ENCODE assay signal across 8 cellular contexts in the genomic region with DNA sequence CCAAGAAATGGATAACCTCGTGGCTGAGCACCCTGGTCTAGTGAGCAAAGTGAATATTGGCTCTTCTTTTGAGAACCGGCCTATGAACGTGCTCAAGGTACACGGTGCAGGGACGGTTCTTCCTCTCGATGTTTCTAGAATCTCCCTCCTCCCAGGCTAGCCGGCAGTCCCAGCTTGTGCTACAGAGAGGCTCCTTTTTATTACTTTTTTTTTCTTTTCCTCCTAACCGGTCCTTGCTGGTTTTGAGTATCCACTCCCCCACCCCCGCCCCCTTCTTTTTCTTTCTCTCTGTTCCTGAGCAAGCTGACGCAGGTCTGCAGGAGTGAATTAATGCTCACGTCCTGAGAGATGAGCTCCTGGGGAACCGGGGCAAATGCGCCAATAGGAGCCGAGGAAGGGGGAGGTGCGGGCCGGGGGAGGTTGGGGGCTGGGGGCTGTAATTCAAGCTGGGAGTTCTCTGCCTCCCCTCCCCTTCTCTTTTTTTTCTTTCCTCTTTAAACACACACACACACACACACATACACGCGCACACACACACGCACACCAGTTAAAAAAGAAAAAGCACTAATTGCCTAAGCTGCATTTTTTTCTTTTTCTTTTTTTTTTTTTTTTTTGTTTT. TPM values are rescaled to one million over a fixed set of nuclear protein-coding genes. Genes with fewer than 3 reads are reported as not detected.
DNase-seq lines count a peak whose midpoint lies in the region; ATAC-seq lines count a peak whose summit lies in the region.

No MANE protein-coding gene starts in this region.

- H3K36me3 Mint-ChIP-seq in activated T-cell treated with anti-CD3 and anti-CD28 coated beads, Interleukin-2, amount 50 U/mL, for 72 hours (ENCODE audit: insufficient read depth in 2 of 2) = no peaks in the 10 kb centered on the region

- DNase-seq in Ammon's horn (ENCODE audit: low spot score) (peak; percentile 52), NCI-H1092 treated with DMSO at 0.1 percent for 48 hours (lab: John Stamatoyannopoulos, UW) (peak; percentile 97), iPS DF 6.9 (ENCODE audit: low read depth, low spot score) (peak; percentile 82), putamen (ENCODE audit: low spot score) (no peak)
- no peak for DNase-seq in activated T-cell treated with anti-CD3 and anti-CD28 coated beads, Interleukin-2, amount 50 U/mL, for 72 hours

- peaks cover 26% of the 10 kb centered on the region for H3K4me1 Mint-ChIP-seq in activated T-cell treated with anti-CD3 and anti-CD28 coated beads, Interleukin-2, amount 50 U/mL, for 72 hours (ENCODE audit: low read depth)

- no peak overlapping the region for H3K4me3 ChIP-seq in iPS DF 6.9 (ENCODE audit: low read length)
- H3K4me3 ChIP-seq in stomach smooth muscle (ENCODE audit: low read length in 2 of 2) = peak overlapping the region; percentile 53 to 59

- peak overlapping the region; percentile 40 to 60 for H3K9ac ChIP-seq in stomach smooth muscle (ENCODE audit: low read length in 2 of 2)

- no peaks in the 10 kb centered on the region for H3K9me3 ChIP-seq in iPS DF 6.9 (ENCODE audit: control insufficient read depth, insufficient read depth, low read length)
- no peaks in the 10 kb centered on the region for H3K9me3 ChIP-seq in stomach smooth muscle (ENCODE audit: control insufficient read depth in 2 of 2, low read length in 2 of 2)

- peaks cover 8% of the 10 kb centered on the region for H3K27me3 Mint-ChIP-seq in activated T-cell treated with anti-CD3 and anti-CD28 coated beads, Interleukin-2, amount 50 U/mL, for 72 hours (ENCODE audit: low read depth)

- no peaks in the 10 kb centered on the region for H3K9me3 Mint-ChIP-seq in activated T-cell treated with anti-CD3 and anti-CD28 coated beads, Interleukin-2, amount 50 U/mL, for 72 hours

- ATAC-seq in activated T-cell treated with anti-CD3 and anti-CD28 coated beads, Interleukin-2, amount 50 U/mL, for 72 hours (replicated peaks in 1 of 2) = no peak
- ATAC-seq in HG02973 (IDR thresholded peaks at IDR 0.05; ENCODE audit: unreplicated experiment) (no peak), HG03521 (IDR thresholded peaks at IDR 0.05; ENCODE audit: unreplicated experiment) (no peak)

- peak overlapping the region; percentile 60 to 69 for H3K4me3 Mint-ChIP-seq in activated T-cell treated with anti-CD3 and anti-CD28 coated beads, Interleukin-2, amount 50 U/mL, for 72 hours

- H3K4me1 ChIP-seq in iPS DF 6.9 (ENCODE audit: control insufficient read depth, insufficient read depth, low read length) = peaks cover 2% of the 10 kb centered on the region; the same call in 1 of the 2 replicates
- H3K4me1 ChIP-seq in stomach smooth muscle (ENCODE audit: control insufficient read depth, insufficient read depth, low read length) = peaks cover 22% of the 10 kb centered on the region

- H3K27me3 ChIP-seq in iPS DF 6.9 (ENCODE audit: control insufficient read depth, insufficient read depth, low read length) (no peaks in the 10 kb centered on the region), stomach smooth muscle (ENCODE audit: control insufficient read depth in 1 of 2, insufficient read depth in 2 of 2, low read length in 2 of 2) (no peaks in the 10 kb centered on the region)

- H3K36me3 ChIP-seq in iPS DF 6.9 (ENCODE audit: control insufficient read depth, insufficient read depth, low read length) = no peaks in the 10 kb centered on the region
- no peaks in the 10 kb centered on the region for H3K36me3 ChIP-seq in stomach smooth muscle (ENCODE audit: control insufficient read depth in 2 of 2, insufficient read depth in 2 of 2, low read length in 2 of 2)

- WGBS in iPS DF 6.9 (ENCODE audit: insufficient coverage, insufficient read length) = no CpG with 5 or more reads among the region's 19 CpGs

- H3K27ac Mint-ChIP-seq in activated T-cell treated with anti-CD3 and anti-CD28 coated beads, Interleukin-2, amount 50 U/mL, for 72 hours = no peak overlapping the region

- H3K27ac ChIP-seq in iPS DF 6.9 (ENCODE audit: low read length) (peak overlapping the region; percentile 15), stomach smooth muscle (ENCODE audit: low read length) (no peak overlapping the region)

RNA-seq across cellular contexts. Expression of a gene that starts 6.5 kb away (rescaled TPM):
- total RNA-seq in activated T-cell treated with anti-CD3 and anti-CD28 coated beads, Interleukin-2, amount 50 U/mL, for 72 hours = not detected

RNA-seq across cellular contexts. Expression of a gene that starts 19.8 kb away (rescaled TPM):
- total RNA-seq in activated T-cell treated with anti-CD3 and anti-CD28 coated beads, Interleukin-2, amount 50 U/mL, for 72 hours = under 1 TPM in 1 of 2 donors, not detected in 1; 0.32 TPM

Comparison
In these comparisons a context has a peak if more than half of its experiments do, and no peak if none do; other contexts are left out.
1. DNase-seq: peak in Ammon's horn (single experiment), NCI-H1092 treated with DMSO at 0.1 percent for 48 hours (single experiment) and iPS DF 6.9 (single experiment); none in activated T-cell treated with anti-CD3 and anti-CD28 coated beads, Interleukin-2, amount 50 U/mL, for 72 hours (0 of 2) and putamen (single experiment).